Comparison of ENCODE assay signal across 15 cellular contexts in genomic region chr4:186097386-186097785, GRCh38. TPM values are rescaled to one million over a fixed set of nuclear protein-coding genes. Genes with fewer than 3 reads are reported as not detected.
DNase-seq lines count a peak whose midpoint lies in the region; ATAC-seq and TF ChIP-seq lines count a peak whose summit lies in the region.
"Had no signal": no experiment of that assay in that cellular context is flagged by ENCODE, and none has a peak within 500 bp of the region (broad histone marks: within the 10 kb centered on the region; RNA-seq: fewer than 3 reads in every experiment).

No MANE protein-coding gene starts in this region.

- H3K79me2 ChIP-seq in GM23338 (replicated peaks; ENCODE audit: insufficient read depth), result no peaks in the 10 kb centered on the region

- H3K4me1 ChIP-seq in GM23338 (ENCODE audit: insufficient read depth), result no peaks in the 10 kb centered on the region
- H3K4me1 ChIP-seq in uterus, result no peaks in the 10 kb centered on the region
- H3K4me1 ChIP-seq: HAP-1 had no signal

- ATAC-seq in GM23338, result no peak
- ATAC-seq in T-helper 17 cell, result no peak
- no peak for ATAC-seq in HG03442 (IDR thresholded peaks at IDR 0.05; ENCODE audit: unreplicated experiment)
- ATAC-seq: CD8-positive, alpha-beta T cell had no signal

- H3K4me3 ChIP-seq in GM23338 (no peak overlapping the region), uterus (no peak overlapping the region)
- H3K4me3 ChIP-seq: HAP-1 had no signal

- no peaks in the 10 kb centered on the region for H3F3A ChIP-seq in GM23338 (replicated peaks; ENCODE audit: low read depth)

- DNase-seq in GM23338 (ENCODE audit: low spot score), result no peak
- DNase-seq in T-helper 17 cell, result no peak
- no peak for DNase-seq in mesothelial cell of epicardium (ENCODE audit: low spot score in 2 of 2, unreplicated experiment in 2 of 2)
- no peak for DNase-seq in uterus
- no peak for DNase-seq in C1 segment of cervical spinal cord (lab: John Stamatoyannopoulos, UW)
- DNase-seq: CD4-positive, CD25-positive, alpha-beta regulatory T cell; CD8-positive, alpha-beta T cell; DMS 273 treated with DMSO at 0.1 percent for 48 hours; DMS79 treated with DMSO at 0.1 percent for 48 hours; GF-D8; GOT3; HFFc6 had no signal

- H3K27me3 Mint-ChIP-seq in GM23338 (ENCODE audit: insufficient read depth, low read depth, poor library complexity) (peaks cover 11% of the 10 kb centered on the region), T-helper 17 cell (peaks cover 34% of the 10 kb centered on the region), mesothelial cell of epicardium (ENCODE audit: low read depth) (no peaks in the 10 kb centered on the region)

- no peak for TF ChIP-seq POLR2A in uterus (IDR thresholded peaks at IDR 0.05)

- H3K36me3 Mint-ChIP-seq in GM23338 (ENCODE audit: low read depth) (no peaks in the 10 kb centered on the region), T-helper 17 cell (ENCODE audit: low read depth) (no peaks in the 10 kb centered on the region), mesothelial cell of epicardium (no peaks in the 10 kb centered on the region)
- H3K36me3 Mint-ChIP-seq: CD4-positive, CD25-positive, alpha-beta regulatory T cell; CD8-positive, alpha-beta T cell had no signal

- no peaks in the 10 kb centered on the region; the same call in 1 of the 2 replicates for H3K36me3 ChIP-seq in GM23338 (ENCODE audit: insufficient read depth)
- H3K36me3 ChIP-seq in uterus, result no peaks in the 10 kb centered on the region
- H3K36me3 ChIP-seq: HAP-1 had no signal

- no peaks in the 10 kb centered on the region for H4K20me1 ChIP-seq in GM23338 (replicated peaks; ENCODE audit: insufficient read depth)

- H3K27ac ChIP-seq in GM23338 (ENCODE audit: low read depth), result no peak overlapping the region
- H3K27ac ChIP-seq in uterus, result peak overlapping the region in 1 of 2 donors; percentile 39
- H3K27ac ChIP-seq: C4-2B had no signal

- no peak overlapping the region for H3K4me2 ChIP-seq in GM23338

- H3K27me3 ChIP-seq in GM23338 (ENCODE audit: insufficient read depth) (peaks cover under 1% of the 10 kb centered on the region; the same call in 1 of the 2 replicates), uterus (no peaks in the 10 kb centered on the region)

- no peaks in the 10 kb centered on the region for H3K9me3 Mint-ChIP-seq in GM23338
- no peaks in the 10 kb centered on the region for H3K9me3 Mint-ChIP-seq in mesothelial cell of epicardium
- H3K9me3 Mint-ChIP-seq: CD8-positive, alpha-beta T cell; HFFc6 had no signal

- no peak overlapping the region for H3K4me3 Mint-ChIP-seq in GM23338
- no peak overlapping the region for H3K4me3 Mint-ChIP-seq in T-helper 17 cell
- H3K4me3 Mint-ChIP-seq in mesothelial cell of epicardium, result no peak overlapping the region
- H3K4me3 Mint-ChIP-seq: CD4-positive, CD25-positive, alpha-beta regulatory T cell; CD8-positive, alpha-beta T cell; HFFc6 had no signal

- H3K27ac Mint-ChIP-seq in GM23338 (no peak overlapping the region), T-helper 17 cell (peak overlapping the region; percentile 39), mesothelial cell of epicardium (peak overlapping the region; percentile 49)
- H3K27ac Mint-ChIP-seq: CD4-positive, CD25-positive, alpha-beta regulatory T cell; CD8-positive, alpha-beta T cell; HFFc6 had no signal

- TF ChIP-seq CTCF in GM23338 (conservative IDR thresholded peaks at IDR 0.05; ENCODE audit: low read depth in 2 of 2), result no peak
- TF ChIP-seq CTCF in mesothelial cell of epicardium (IDR thresholded peaks at IDR 0.05; ENCODE audit: unreplicated experiment), result no peak
- no peak for TF ChIP-seq CTCF in uterus (IDR thresholded peaks at IDR 0.05)

- H3K9me2 ChIP-seq in GM23338 (ENCODE audit: insufficient read depth), result no peaks in the 10 kb centered on the region

- H3K9me3 ChIP-seq in T-helper 17 cell (ENCODE audit: control insufficient read depth, low read length, poor library complexity, severe bottlenecking) (no peaks in the 10 kb centered on the region), uterus (no peaks in the 10 kb centered on the region)
- H3K9me3 ChIP-seq: HAP-1 had no signal

- peak overlapping the region; percentile 63; the same call in 1 of the 2 replicates for H2AFZ ChIP-seq in GM23338

- intact Hi-C loops in uterus (cut with DNase I; ENCODE audit: low total_unique reads), result no loop called here

- peaks cover 10% of the 10 kb centered on the region for H3K4me1 Mint-ChIP-seq in GM23338
- H3K4me1 Mint-ChIP-seq in T-helper 17 cell, result peaks cover 3% of the 10 kb centered on the region
- peaks cover 14% of the 10 kb centered on the region for H3K4me1 Mint-ChIP-seq in mesothelial cell of epicardium
- H3K4me1 Mint-ChIP-seq: CD4-positive, CD25-positive, alpha-beta regulatory T cell had no signal

TF ChIP-seq in GM23338, 12 proteins besides CTCF, POLR2A, EP300 and RAD21:
- no peak for TF ChIP-seq EZH2 (IDR thresholded peaks at IDR 0.05; ENCODE audit: low read depth, unreplicated experiment)

RNA-seq across cellular contexts. Expression of gene FAM149A, which starts 7.1 kb away (rescaled TPM):
- 13.3 and 22.5 TPM in 2 replicates for total RNA-seq in GM23338 (2014; rRNA removed; shearing (Covaris generic))
- 10.8 and 11.6 TPM in 2 replicates for polyA plus RNA-seq in GM23338 (2016; fragmentation: Nextera tagmentation; extraction: Ambion mirVana)
- total RNA-seq in T-helper 17 cell (1 to 10 TPM in 1 of 2 donors, not detected in 1; 1.4 TPM), mesothelial cell of epicardium (12.2 to 16.1 TPM (median 13.6 TPM) in 3 replicates), uterus (10 to 100 TPM in 3 of 4 donors, under 1 TPM in 1; 0.77 to 18.9 (median 17.7) TPM)
- total RNA-seq: HFFc6 had no signal

RNA-seq across cellular contexts. Expression of gene TLR3, which starts 28.4 kb away (rescaled TPM):
- total RNA-seq in GM23338 (2014; rRNA removed; shearing (Covaris generic)), result 0.27 and 0.38 TPM in 2 replicates
- 0.32 and 0.33 TPM in 2 replicates for polyA plus RNA-seq in GM23338 (2016; fragmentation: Nextera tagmentation; extraction: Ambion mirVana)
- total RNA-seq in T-helper 17 cell (1 to 10 TPM in 1 of 2 donors, under 1 TPM in 1; 0.55 to 1.5 TPM), mesothelial cell of epicardium (9.1 to 9.3 TPM (median 9.2 TPM) in 3 replicates), uterus (10 to 100 TPM in 1 of 4 donors, 1 to 10 TPM in 3; 2.9 to 12.6 (median 8.6) TPM)
